In the genomic region with DNA sequence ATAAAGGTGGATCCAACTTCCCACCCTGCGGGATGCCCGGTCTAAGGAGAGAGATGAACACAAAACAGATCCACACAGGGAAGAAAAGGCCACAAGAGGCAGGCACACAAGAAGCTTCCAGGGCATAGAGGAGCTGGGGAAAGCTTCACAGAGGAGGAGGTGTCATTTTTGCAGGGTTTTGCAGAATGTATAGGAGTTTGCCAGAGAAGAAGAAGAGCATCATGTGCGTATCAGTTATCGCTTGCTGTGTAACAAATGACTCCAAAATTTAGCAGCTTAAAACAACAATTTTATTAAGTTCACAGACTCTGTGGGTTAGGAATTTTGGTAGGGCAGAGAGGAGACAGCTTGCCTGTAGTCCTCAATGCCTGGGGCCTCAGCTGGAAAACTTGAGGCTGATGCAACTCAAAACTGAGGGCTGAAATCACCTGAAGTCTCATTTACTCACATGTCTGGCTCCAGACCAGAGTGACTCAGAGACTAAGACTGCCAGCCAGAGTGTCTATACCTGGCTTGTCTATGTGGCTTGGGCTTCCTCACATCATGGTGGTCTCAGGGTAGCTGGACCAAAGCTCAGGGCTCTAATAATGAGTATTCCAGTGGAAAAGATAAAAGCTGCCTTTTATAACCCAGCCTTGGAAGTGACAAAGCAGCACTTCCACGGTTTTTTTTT, we compare ENCODE assay signal across 16 cellular contexts. TPM values are rescaled to one million over a fixed set of nuclear protein-coding genes. Genes with fewer than 3 reads are reported as not detected.
DNase-seq lines count a peak whose midpoint lies in the region; ATAC-seq, FAIRE-seq and TF ChIP-seq lines count a peak whose summit lies in the region.
"Had no signal": no experiment of that assay in that cellular context is flagged by ENCODE, and none has a peak within 500 bp of the region (broad histone marks: within the 10 kb centered on the region; RNA-seq: fewer than 3 reads in every experiment).

No MANE protein-coding gene starts in this region.

- TF ChIP-seq EP300 in K562 (IDR thresholded peaks at IDR 0.05; ENCODE audit: low read length), result peak; percentile 28; the same call in 1 of the 2 replicates
- TF ChIP-seq EP300 in transverse colon (IDR thresholded peaks at IDR 0.05; ENCODE audit: low read depth), result no peak

- H3K4me3 ChIP-seq in AG10803 (ENCODE audit: low read length), result no peak overlapping the region
- H3K4me3 ChIP-seq in K562, result no peak overlapping the region
- H3K4me3 ChIP-seq in fibroblast of the aortic adventitia (ENCODE audit: low read depth, low read length), result no peak overlapping the region
- no peak overlapping the region for H3K4me3 ChIP-seq in transverse colon
- H3K4me3 ChIP-seq: SK-N-MC had no signal

- DNase-seq in AG10803 (ENCODE audit: low read depth) (peak; percentile 6), M059J (ENCODE audit: low read depth) (peak; percentile 24), K562 (ENCODE audit: extremely low read depth in 1 of 4, low spot score in 3 of 4) (no peak), fibroblast of the aortic adventitia (ENCODE audit: low read depth) (peak; percentile 33), NCI-H748 (lab: John Stamatoyannopoulos, UW; ENCODE audit: unreplicated experiment) (no peak), RCC 7860 (ENCODE audit: low spot score) (no peak), NCI-H446 treated with DMSO at 0.1 percent for 48 hours (lab: John Stamatoyannopoulos, UW) (no peak), transverse colon (no peak)
- DNase-seq: AML-193, Caco-2, H7, NCI-H1092 treated with DMSO at 0.1 percent for 48 hours, NCI-H1694 had no signal

- TF ChIP-seq CTCF in AG10803 (conservative IDR thresholded peaks at IDR 0.05; ENCODE audit: low read length) (no peak), K562 (IDR thresholded peaks at IDR 0.05 in 2 of 3, conservative IDR thresholded peaks at IDR 0.05 in 1 of 3; ENCODE audit: insufficient read depth in 2 of 3, low read depth in 1 of 3, low read length in 3 of 3) (no peak), fibroblast of the aortic adventitia (IDR thresholded peaks at IDR 0.05; ENCODE audit: insufficient read depth, low read length) (no peak), transverse colon (IDR thresholded peaks at IDR 0.05) (no peak)

- in situ Hi-C loops in K562 (cut with MboI), result no loop called here
- in situ Hi-C loops in transverse colon (cut with MboI; ENCODE audit: low pct_ligation_motif_present in 1 of 4, low pct_unique_long_range_greater_than_20kb in 1 of 4, low sequenced_read_pairs in 3 of 4), result no loop called here

- TF ChIP-seq RAD21 in K562 (CRISPR knock-in tag; conservative IDR thresholded peaks at IDR 0.05 in 1 of 2, IDR thresholded peaks at IDR 0.05 in 1 of 2), result no peak

- no peak overlapping the region for H3K4me2 ChIP-seq in K562 (ENCODE audit: insufficient read depth, low read length)

- H3K36me3 ChIP-seq in K562 (ENCODE audit: control insufficient read depth, insufficient read depth, low read length) (no peaks in the 10 kb centered on the region), transverse colon (no peaks in the 10 kb centered on the region)

- no peaks in the 10 kb centered on the region for H3K9me1 ChIP-seq in K562 (ENCODE audit: control insufficient read depth, insufficient read depth, low read length)

- TF ChIP-seq POLR2A in K562 (conservative IDR thresholded peaks at IDR 0.05) (no peak), transverse colon (IDR thresholded peaks at IDR 0.05) (no peak)

- H3K4me1 ChIP-seq in K562 (replicated peaks in 1 of 2; ENCODE audit: control insufficient read depth in 2 of 2, insufficient read depth in 2 of 2, low read length in 2 of 2), result peaks cover 4% of the 10 kb centered on the region in 2 experiments; a peak in 3 of 5 replicates
- H3K4me1 ChIP-seq in transverse colon, result no peaks in the 10 kb centered on the region

- H2AFZ ChIP-seq in K562 (ENCODE audit: low read depth, low read length), result no peak overlapping the region

- no peaks in the 10 kb centered on the region; the same call in 1 of the 2 replicates for H4K20me1 ChIP-seq in K562 (replicated peaks; ENCODE audit: control insufficient read depth, insufficient read depth, low read length)

- H3K27me3 ChIP-seq in K562 (ENCODE audit: control insufficient read depth in 2 of 2, insufficient read depth in 2 of 2, low read length in 2 of 2), result peaks cover 2 to 38% of the 10 kb centered on the region in 2 experiments
- H3K27me3 ChIP-seq in transverse colon, result no peaks in the 10 kb centered on the region

- no peak for FAIRE-seq in K562 (lab: Jason Lieb, UNC)
- no peak for FAIRE-seq in RCC 7860 (lab: Jason Lieb, UNC)

- WGBS in K562 (ENCODE audit: insufficient coverage, low coverage, missing lambda C conversion rate), result 16% methylated on average over 5 of the region's 5 CpGs
- 88 to 90% methylated on average over 5 of the region's 5 CpGs for WGBS in transverse colon (ENCODE audit: low coverage in 1 of 2), 2 donors

- H3K27ac ChIP-seq in K562 (ENCODE audit: extremely low read depth, low read depth, low read length) (no peak overlapping the region), transverse colon (no peak overlapping the region)
- H3K27ac ChIP-seq: SK-N-MC had no signal

- no peaks in the 10 kb centered on the region for H3K79me2 ChIP-seq in K562 (ENCODE audit: control insufficient read depth, insufficient read depth, low read length)

- no TSS peak for BruUV-seq in K562 (replicated peaks; lab: Mats Ljungman, UMichigan)

- no peak overlapping the region for H3K9ac ChIP-seq in K562 (ENCODE audit: insufficient read depth in 1 of 2, low read depth in 2 of 2, low read length in 2 of 2)

- peak; percentile 53 for ATAC-seq in K562

- CTCF ChIA-PET in K562 (lab: Yijun Ruan, JAX; ENCODE audit: low intra/inter-chr PET ratio), result no interaction called here

- no peaks in the 10 kb centered on the region for H3K9me3 ChIP-seq in K562 (replicated peaks; ENCODE audit: control insufficient read depth, insufficient read depth, low read depth, low read length)
- H3K9me3 ChIP-seq in transverse colon, result no peaks in the 10 kb centered on the region
- H3K9me3 ChIP-seq: Caco-2 had no signal

- POLR2A ChIA-PET in K562 (lab: Yijun Ruan, JAX), result interaction anchor here (1.0 kb wide), 1 partner anchor 22 kb away, joined by 3 read pairs; no protein-coding TSS in a partner anchor

- intact Hi-C loops in K562 (cut with micrococcal nuclease) (no loop called here), transverse colon (cut with DNase I; ENCODE audit: low total_unique reads) (no loop called here)

TF ChIP-seq in K562, 482 proteins besides CTCF, POLR2A, EP300 and RAD21 (continues in another document):
- TF ChIP-seq, protein P1, sequence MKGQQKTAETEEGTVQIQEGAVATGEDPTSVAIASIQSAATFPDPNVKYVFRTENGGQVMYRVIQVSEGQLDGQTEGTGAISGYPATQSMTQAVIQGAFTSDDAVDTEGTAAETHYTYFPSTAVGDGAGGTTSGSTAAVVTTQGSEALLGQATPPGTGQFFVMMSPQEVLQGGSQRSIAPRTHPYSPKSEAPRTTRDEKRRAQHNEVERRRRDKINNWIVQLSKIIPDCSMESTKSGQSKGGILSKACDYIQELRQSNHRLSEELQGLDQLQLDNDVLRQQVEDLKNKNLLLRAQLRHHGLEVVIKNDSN (CRISPR knock-in tag; IDR thresholded peaks at IDR 0.05), result no peak
- TF ChIP-seq, protein P2, sequence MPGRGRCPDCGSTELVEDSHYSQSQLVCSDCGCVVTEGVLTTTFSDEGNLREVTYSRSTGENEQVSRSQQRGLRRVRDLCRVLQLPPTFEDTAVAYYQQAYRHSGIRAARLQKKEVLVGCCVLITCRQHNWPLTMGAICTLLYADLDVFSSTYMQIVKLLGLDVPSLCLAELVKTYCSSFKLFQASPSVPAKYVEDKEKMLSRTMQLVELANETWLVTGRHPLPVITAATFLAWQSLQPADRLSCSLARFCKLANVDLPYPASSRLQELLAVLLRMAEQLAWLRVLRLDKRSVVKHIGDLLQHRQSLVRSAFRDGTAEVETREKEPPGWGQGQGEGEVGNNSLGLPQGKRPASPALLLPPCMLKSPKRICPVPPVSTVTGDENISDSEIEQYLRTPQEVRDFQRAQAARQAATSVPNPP (IDR thresholded peaks at IDR 0.05; ENCODE audit: borderline replicate concordance, insufficient read depth, insufficient read length), result no peak
- no peak for TF ChIP-seq RFX7 (CRISPR knock-in tag; IDR thresholded peaks at IDR 0.05)
- TF ChIP-seq HCFC1 (IDR thresholded peaks at IDR 0.05; ENCODE audit: low read depth, low read length), result no peak
- TF ChIP-seq ZC3H8 (IDR thresholded peaks at IDR 0.05), result no peak
- TF ChIP-seq ZFPM2 (CRISPR knock-in tag; IDR thresholded peaks at IDR 0.05), result no peak
- TF ChIP-seq, protein P3, sequence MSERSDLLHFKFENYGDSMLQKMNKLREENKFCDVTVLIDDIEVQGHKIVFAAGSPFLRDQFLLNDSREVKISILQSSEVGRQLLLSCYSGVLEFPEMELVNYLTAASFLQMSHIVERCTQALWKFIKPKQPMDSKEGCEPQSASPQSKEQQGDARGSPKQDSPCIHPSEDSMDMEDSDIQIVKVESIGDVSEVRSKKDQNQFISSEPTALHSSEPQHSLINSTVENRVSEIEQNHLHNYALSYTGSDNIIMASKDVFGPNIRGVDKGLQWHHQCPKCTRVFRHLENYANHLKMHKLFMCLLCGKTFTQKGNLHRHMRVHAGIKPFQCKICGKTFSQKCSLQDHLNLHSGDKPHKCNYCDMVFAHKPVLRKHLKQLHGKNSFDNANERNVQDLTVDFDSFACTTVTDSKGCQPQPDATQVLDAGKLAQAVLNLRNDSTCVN (CRISPR knock-in tag; IDR thresholded peaks at IDR 0.05), result no peak
- no peak for TF ChIP-seq CHCHD3 (CRISPR knock-in tag; IDR thresholded peaks at IDR 0.05)
- TF ChIP-seq GTF2E2 (tag; IDR thresholded peaks at IDR 0.05), result no peak

RNA-seq across cellular contexts. Expression of a gene that starts 33.9 kb away (rescaled TPM):
- total RNA-seq in M059J (2014; rRNA removed; shearing (Covaris generic)), result 0.02 and 0.20 TPM in 2 replicates
- total RNA-seq in K562 (2011; cell fraction: chromatin; rRNA removed; ENCODE audit: low replicate concordance), result not detected in 2 replicates
- not detected in 2 replicates for total RNA-seq in K562 (2011; cell fraction: nucleolus; rRNA removed)
- not detected in 2 replicates for total RNA-seq in K562 (2011; cell fraction: nucleoplasm; rRNA removed)
- not detected in 2 replicates for total RNA-seq in K562 (2014; rRNA removed)
- not detected in 2 replicates for total RNA-seq in K562 (2014; rRNA removed; fragmentation: Illumina TruSeq; extraction: Trizol)
- total RNA-seq in K562 (2015; rRNA removed; fragmentation: Illumina TruSeq; extraction: Trizol), result not detected in 2 replicates
- total RNA-seq in K562 (2021), result not detected in 2 replicates
- polyA plus RNA-seq in K562 (2011; rRNA removed), result not detected in 2 replicates
- polyA plus RNA-seq in K562 (2011; cell fraction: cytosol; rRNA removed), result 0.03 TPM in 1 of 2 replicates, not detected in the other
- not detected in 2 replicates for polyA plus RNA-seq in K562 (2011; cell fraction: nucleus; rRNA removed)
- polyA plus RNA-seq in K562 (2012), result not detected in 2 replicates
- not detected in 2 replicates for polyA plus RNA-seq in K562 (2014; fragmentation: Illumina TruSeq; extraction: Trizol)
- polyA plus RNA-seq in K562 (2014; fragmentation: Nextera tagmentation; extraction: Ambion mirVana), result not detected
- polyA plus RNA-seq in K562 (2014; rRNA removed), result not detected in 2 replicates
- not detected in 2 replicates for polyA minus RNA-seq in K562 (2011; rRNA and poly(A)+ RNA removed)
- polyA minus RNA-seq in K562 (2011; cell fraction: cytosol; rRNA and poly(A)+ RNA removed), result not detected in 2 replicates
- polyA minus RNA-seq in K562 (2011; cell fraction: nucleus; rRNA and poly(A)+ RNA removed), result not detected in 2 replicates
- total RNA-seq in fibroblast of the aortic adventitia (ENCODE audit: low replicate concordance), result 7.3 and 13.5 TPM in 2 replicates
- 10 to 100 TPM in 1 of 4 donors, 1 to 10 TPM in 3; 4.9 to 13.1 (median 7.2) TPM for total RNA-seq in transverse colon
- total RNA-seq: NCI-H460 had no signal
- polyA plus RNA-seq: IgD-negative memory B cell had no signal

Comparison
In these comparisons a context has a peak if more than half of its experiments do, and no peak if none do; other contexts are left out.
1. DNase-seq: peak in AG10803 (single experiment), M059J (single experiment) and fibroblast of the aortic adventitia (single experiment); none in K562 (0 of 4), NCI-H748 (single experiment), RCC 7860 (single experiment), NCI-H446 treated with DMSO at 0.1 percent for 48 hours (single experiment) and transverse colon (single experiment).